In genomic region chr5:4212071-4212739, GRCh38 we compare ENCODE assay signal across 16 cellular contexts.
DNase-seq lines count a peak whose midpoint lies in the region; ATAC-seq and TF ChIP-seq lines count a peak whose summit lies in the region.
"Had no signal": no experiment of that assay in that cellular context is flagged by ENCODE, and none has a peak within 500 bp of the region (broad histone marks: within the 10 kb centered on the region; RNA-seq: fewer than 3 reads in every experiment).

No MANE protein-coding gene starts in this region.

- no peaks in the 10 kb centered on the region for H4K20me1 ChIP-seq in GM23338 (replicated peaks; ENCODE audit: insufficient read depth)
- no peaks in the 10 kb centered on the region for H4K20me1 ChIP-seq in smooth muscle cell (ENCODE audit: low read depth)
- H4K20me1 ChIP-seq: BLaER1 treated with 17β-estradiol and CSF1 and Interleukin-3, amounts not matched to agents 10 nM and 100 nM had no signal

- H3K9ac ChIP-seq in HUES64 (ENCODE audit: low read depth, low read length) (peak overlapping the region; percentile 6; the same call in 1 of the 2 replicates), endodermal cell (ENCODE audit: extremely low read depth, low read length, poor library complexity, severe bottlenecking) (no peak overlapping the region), smooth muscle cell (ENCODE audit: low read depth) (no peak overlapping the region)
- H3K9ac ChIP-seq: BLaER1 treated with 17β-estradiol and CSF1 and Interleukin-3, amounts not matched to agents 10 nM and 100 nM; GM23248 had no signal

- H3K27me3 Mint-ChIP-seq in GM23338 (ENCODE audit: insufficient read depth, low read depth, poor library complexity), result peaks cover 19% of the 10 kb centered on the region
- peaks cover 36% of the 10 kb centered on the region for H3K27me3 Mint-ChIP-seq in endodermal cell (ENCODE audit: insufficient read depth)
- H3K27me3 Mint-ChIP-seq in nephron progenitor cell (ENCODE audit: low read depth, poor library complexity), result peaks cover 6% of the 10 kb centered on the region
- H3K27me3 Mint-ChIP-seq in HFFc6 (ENCODE audit: insufficient read depth), result no peaks in the 10 kb centered on the region; the same call in 1 of the 2 replicates
- H3K27me3 Mint-ChIP-seq: CD4-positive, CD25-positive, alpha-beta regulatory T cell had no signal

- H3K4me1 ChIP-seq in GM23338 (ENCODE audit: insufficient read depth) (peaks cover 16% of the 10 kb centered on the region), HUES64 (ENCODE audit: insufficient read depth, low read length) (peaks cover 39% of the 10 kb centered on the region), endodermal cell (ENCODE audit: control insufficient read depth, insufficient read depth, low read length) (peaks cover 4% of the 10 kb centered on the region), smooth muscle cell (ENCODE audit: low read depth) (peaks cover 7% of the 10 kb centered on the region)
- H3K4me1 ChIP-seq: BLaER1 treated with 17β-estradiol and CSF1 and Interleukin-3, amounts not matched to agents 10 nM and 100 nM; HAP-1 had no signal

- peak overlapping the region; percentile 68 for H3K4me2 ChIP-seq in GM23338
- H3K4me2 ChIP-seq in smooth muscle cell, result no peak overlapping the region
- H3K4me2 ChIP-seq: BLaER1 treated with 17β-estradiol and CSF1 and Interleukin-3, amounts not matched to agents 10 nM and 100 nM had no signal

- 61% methylated on average over 9 of the region's 9 CpGs for WGBS in HUES64
- 58 to 60% methylated on average over 4 to 9 of the region's 9 CpGs for WGBS in endodermal cell (ENCODE audit: insufficient coverage in 1 of 2, insufficient read length in 1 of 2), 2 experiments
- 67% methylated on average over 9 of the region's 9 CpGs for WGBS in smooth muscle cell (ENCODE audit: low lambda C conversion rate)

- H3K4me1 Mint-ChIP-seq in GM23338, result peaks cover 30% of the 10 kb centered on the region
- peaks cover 43% of the 10 kb centered on the region for H3K4me1 Mint-ChIP-seq in endodermal cell
- peaks cover 46% of the 10 kb centered on the region for H3K4me1 Mint-ChIP-seq in nephron progenitor cell
- H3K4me1 Mint-ChIP-seq in HFFc6 (ENCODE audit: low read depth), result no peaks in the 10 kb centered on the region
- H3K4me1 Mint-ChIP-seq: CD4-positive, CD25-positive, alpha-beta regulatory T cell had no signal

- ATAC-seq in GM23338 (peak; percentile 42), HG02763 (IDR thresholded peaks at IDR 0.05; ENCODE audit: unreplicated experiment) (no peak)
- ATAC-seq: GM12878 had no signal

- H3K36me3 ChIP-seq in GM23338 (ENCODE audit: insufficient read depth), result no peaks in the 10 kb centered on the region
- H3K36me3 ChIP-seq in HUES64 (ENCODE audit: insufficient read depth, low read length), result no peaks in the 10 kb centered on the region
- no peaks in the 10 kb centered on the region for H3K36me3 ChIP-seq in endodermal cell (ENCODE audit: control insufficient read depth, insufficient read depth, low read length)
- H3K36me3 ChIP-seq in smooth muscle cell (ENCODE audit: low read depth), result no peaks in the 10 kb centered on the region
- H3K36me3 ChIP-seq: BLaER1 treated with 17β-estradiol and CSF1 and Interleukin-3, amounts not matched to agents 10 nM and 100 nM; HAP-1 had no signal

- H2AFZ ChIP-seq in GM23338 (no peak overlapping the region), smooth muscle cell (ENCODE audit: low read depth) (no peak overlapping the region)
- H2AFZ ChIP-seq: GM23248 had no signal

- H3K27me3 ChIP-seq in GM23338 (ENCODE audit: insufficient read depth) (peaks cover 19% of the 10 kb centered on the region), HUES64 (ENCODE audit: insufficient read depth, low read length) (no peaks in the 10 kb centered on the region), endodermal cell (ENCODE audit: control insufficient read depth, insufficient read depth, low read length, poor library complexity, severe bottlenecking) (no peaks in the 10 kb centered on the region), smooth muscle cell (ENCODE audit: low read depth) (peaks cover 9% of the 10 kb centered on the region)
- H3K27me3 ChIP-seq: BLaER1 treated with 17β-estradiol and CSF1 and Interleukin-3, amounts not matched to agents 10 nM and 100 nM had no signal

- H3K9me2 ChIP-seq in GM23338 (ENCODE audit: insufficient read depth), result peaks cover 18% of the 10 kb centered on the region

- TF ChIP-seq CTCF in GM23338 (conservative IDR thresholded peaks at IDR 0.05; ENCODE audit: low read depth in 2 of 2) (no peak), endodermal cell (conservative IDR thresholded peaks at IDR 0.05) (no peak), nephron progenitor cell (IDR thresholded peaks at IDR 0.05) (no peak), HFFc6 (IDR thresholded peaks at IDR 0.05) (no peak), smooth muscle cell (IDR thresholded peaks at IDR 0.05; ENCODE audit: borderline replicate concordance, insufficient read depth, poor library complexity, severe bottlenecking) (no peak)

- peaks cover 8% of the 10 kb centered on the region; the same call in 1 of the 2 replicates for H3F3A ChIP-seq in GM23338 (replicated peaks; ENCODE audit: low read depth)
- no peaks in the 10 kb centered on the region for H3F3A ChIP-seq in smooth muscle cell (ENCODE audit: low read depth)

- H3K9me3 ChIP-seq in HUES64 (ENCODE audit: insufficient read depth, low read depth, low read length), result no peaks in the 10 kb centered on the region
- H3K9me3 ChIP-seq in endodermal cell (ENCODE audit: control insufficient read depth, low read length), result no peaks in the 10 kb centered on the region
- H3K9me3 ChIP-seq in smooth muscle cell (replicated peaks; ENCODE audit: low read depth), result no peaks in the 10 kb centered on the region
- H3K9me3 ChIP-seq: HAP-1 had no signal

- H3K4me3 Mint-ChIP-seq in GM23338, result no peak overlapping the region
- peak overlapping the region; percentile 32 for H3K4me3 Mint-ChIP-seq in endodermal cell
- H3K4me3 Mint-ChIP-seq in nephron progenitor cell, result no peak overlapping the region
- H3K4me3 Mint-ChIP-seq in HFFc6, result no peak overlapping the region
- H3K4me3 Mint-ChIP-seq: CD4-positive, CD25-positive, alpha-beta regulatory T cell had no signal

- H3K4me3 ChIP-seq in GM23338 (no peak overlapping the region), HUES64 (ENCODE audit: low read length) (no peak overlapping the region; the same call in 1 of the 2 replicates), endodermal cell (ENCODE audit: low read length) (no peak overlapping the region), smooth muscle cell (no peak overlapping the region)
- H3K4me3 ChIP-seq: BLaER1 treated with 17β-estradiol and CSF1 and Interleukin-3, amounts not matched to agents 10 nM and 100 nM; GM12878; GM23248; HAP-1 had no signal

- H3K36me3 Mint-ChIP-seq in GM23338 (ENCODE audit: low read depth) (no peaks in the 10 kb centered on the region), endodermal cell (ENCODE audit: low read depth) (no peaks in the 10 kb centered on the region), nephron progenitor cell (ENCODE audit: low read depth) (no peaks in the 10 kb centered on the region), HFFc6 (ENCODE audit: low read depth) (no peaks in the 10 kb centered on the region)
- H3K36me3 Mint-ChIP-seq: CD4-positive, CD25-positive, alpha-beta regulatory T cell had no signal

- H3K79me2 ChIP-seq in GM23338 (replicated peaks; ENCODE audit: insufficient read depth), result no peaks in the 10 kb centered on the region
- H3K79me2 ChIP-seq in smooth muscle cell (ENCODE audit: low read depth), result no peaks in the 10 kb centered on the region

- no peak for DNase-seq in GM23338 (ENCODE audit: low spot score)
- DNase-seq in endodermal cell, result peak; percentile 61
- DNase-seq in nephron progenitor cell, result no peak
- no peak for DNase-seq in stimulated activated CD4-positive, alpha-beta T cell treated with anti-CD3 and anti-CD28 coated beads, Interleukin-2, amount 100 ng/mL, for 48 hours
- DNase-seq in HFFc6, result no peak
- no peak for DNase-seq in smooth muscle cell (lab: John Stamatoyannopoulos, UW; ENCODE audit: unreplicated experiment)
- DNase-seq: ACHN; Calu3; CD4-positive, CD25-positive, alpha-beta regulatory T cell; DMS 273 treated with DMSO at 0.1 percent for 48 hours; GM23248 had no signal

- no peak overlapping the region for H3K27ac Mint-ChIP-seq in GM23338
- peak overlapping the region; percentile 63 for H3K27ac Mint-ChIP-seq in endodermal cell
- H3K27ac Mint-ChIP-seq in nephron progenitor cell, result peak overlapping the region; percentile 6
- no peak overlapping the region for H3K27ac Mint-ChIP-seq in HFFc6
- H3K27ac Mint-ChIP-seq: CD4-positive, CD25-positive, alpha-beta regulatory T cell had no signal

- H3K9me3 Mint-ChIP-seq in GM23338 (peaks cover 5% of the 10 kb centered on the region; the same call in 2 of the 3 replicates), endodermal cell (no peaks in the 10 kb centered on the region), nephron progenitor cell (peaks cover 7% of the 10 kb centered on the region), HFFc6 (peaks cover 60% of the 10 kb centered on the region)

- H3K27ac ChIP-seq in GM23338 (ENCODE audit: low read depth) (no peak overlapping the region), HUES64 (ENCODE audit: low read depth, low read length) (peak overlapping the region; percentile 79; the same call in 1 of the 2 replicates), endodermal cell (ENCODE audit: low read depth, low read length) (no peak overlapping the region), smooth muscle cell (ENCODE audit: low read depth) (no peak overlapping the region)
- H3K27ac ChIP-seq: BLaER1 treated with 17β-estradiol and CSF1 and Interleukin-3, amounts not matched to agents 10 nM and 100 nM; GM23248 had no signal

TF ChIP-seq in GM23338, 12 proteins besides CTCF, POLR2A, EP300 and RAD21:
- no peak for TF ChIP-seq NANOG (IDR thresholded peaks at IDR 0.05; ENCODE audit: borderline replicate concordance)
TF ChIP-seq in GM23338: peak in this region for 0.

Comparison
In these comparisons a context has a peak if more than half of its experiments do, and no peak if none do; other contexts are left out.
1. H3K27ac Mint-ChIP-seq: peak in endodermal cell (single experiment) and nephron progenitor cell (single experiment); none in GM23338 (single experiment) and HFFc6 (single experiment).